2 cellular contexts compared by ENCODE assay signal in the genomic region with DNA sequence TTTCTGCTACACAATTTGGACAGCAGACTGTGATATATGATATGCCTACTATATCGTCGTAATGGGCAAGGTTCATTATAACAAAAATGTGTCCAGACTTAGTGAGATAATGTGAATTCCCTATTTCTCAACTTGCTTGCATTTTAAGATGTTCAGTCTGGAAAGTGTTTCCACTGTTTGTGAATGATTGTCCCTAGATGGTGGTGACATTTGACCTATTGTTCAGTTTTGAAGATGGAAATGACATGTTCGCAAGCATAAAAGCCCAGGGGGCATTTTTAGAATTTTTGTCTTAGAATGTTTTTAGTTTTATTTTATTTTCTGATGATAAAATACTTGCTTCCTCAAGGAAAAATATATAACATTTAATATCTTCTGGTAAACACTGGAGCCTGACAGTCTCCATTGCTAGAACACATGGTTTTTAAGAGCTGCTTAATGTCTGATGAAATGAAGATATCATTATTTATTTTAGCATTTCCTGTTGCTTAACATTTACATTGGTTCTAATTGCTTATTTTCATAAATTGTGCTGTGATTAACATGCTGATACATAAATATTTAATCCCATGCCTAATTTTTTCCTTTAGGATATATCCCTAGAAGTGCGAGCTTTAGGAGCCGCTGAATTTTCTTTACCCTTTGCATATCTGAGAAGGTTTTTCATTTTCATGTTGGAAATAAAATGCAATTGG.
TF ChIP-seq lines count a peak whose summit lies in the region.

No MANE protein-coding gene starts in this region.

TF ChIP-seq in liver, 16 proteins besides CTCF, POLR2A, EP300 and RAD21 (continued from another document):
- TF ChIP-seq HNF4A (conservative IDR thresholded peaks at IDR 0.05) (peak in 1 of 2 donors; percentile 12), RXRA (IDR thresholded peaks at IDR 0.05) (peak; percentile 24 to 39), YY1 (IDR thresholded peaks at IDR 0.05) (peak; percentile 39), FOXA1 (IDR thresholded peaks at IDR 0.05) (no peak), EGR1 (IDR thresholded peaks at IDR 0.05; ENCODE audit: low read depth in 2 of 2) (no peak), HNF4G (IDR thresholded peaks at IDR 0.05) (no peak), NR2F2 (IDR thresholded peaks at IDR 0.05) (peak; percentile 99)
- TF ChIP-seq, protein P1, sequence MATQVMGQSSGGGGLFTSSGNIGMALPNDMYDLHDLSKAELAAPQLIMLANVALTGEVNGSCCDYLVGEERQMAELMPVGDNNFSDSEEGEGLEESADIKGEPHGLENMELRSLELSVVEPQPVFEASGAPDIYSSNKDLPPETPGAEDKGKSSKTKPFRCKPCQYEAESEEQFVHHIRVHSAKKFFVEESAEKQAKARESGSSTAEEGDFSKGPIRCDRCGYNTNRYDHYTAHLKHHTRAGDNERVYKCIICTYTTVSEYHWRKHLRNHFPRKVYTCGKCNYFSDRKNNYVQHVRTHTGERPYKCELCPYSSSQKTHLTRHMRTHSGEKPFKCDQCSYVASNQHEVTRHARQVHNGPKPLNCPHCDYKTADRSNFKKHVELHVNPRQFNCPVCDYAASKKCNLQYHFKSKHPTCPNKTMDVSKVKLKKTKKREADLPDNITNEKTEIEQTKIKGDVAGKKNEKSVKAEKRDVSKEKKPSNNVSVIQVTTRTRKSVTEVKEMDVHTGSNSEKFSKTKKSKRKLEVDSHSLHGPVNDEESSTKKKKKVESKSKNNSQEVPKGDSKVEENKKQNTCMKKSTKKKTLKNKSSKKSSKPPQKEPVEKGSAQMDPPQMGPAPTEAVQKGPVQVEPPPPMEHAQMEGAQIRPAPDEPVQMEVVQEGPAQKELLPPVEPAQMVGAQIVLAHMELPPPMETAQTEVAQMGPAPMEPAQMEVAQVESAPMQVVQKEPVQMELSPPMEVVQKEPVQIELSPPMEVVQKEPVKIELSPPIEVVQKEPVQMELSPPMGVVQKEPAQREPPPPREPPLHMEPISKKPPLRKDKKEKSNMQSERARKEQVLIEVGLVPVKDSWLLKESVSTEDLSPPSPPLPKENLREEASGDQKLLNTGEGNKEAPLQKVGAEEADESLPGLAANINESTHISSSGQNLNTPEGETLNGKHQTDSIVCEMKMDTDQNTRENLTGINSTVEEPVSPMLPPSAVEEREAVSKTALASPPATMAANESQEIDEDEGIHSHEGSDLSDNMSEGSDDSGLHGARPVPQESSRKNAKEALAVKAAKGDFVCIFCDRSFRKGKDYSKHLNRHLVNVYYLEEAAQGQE (IDR thresholded peaks at IDR 0.05): no peak

TF ChIP-seq in HepG2, 621 proteins besides CTCF, POLR2A, EP300 and RAD21:
- TF ChIP-seq ZNF20 (CRISPR knock-in tag; IDR thresholded peaks at IDR 0.05) (no peak), IRX3 (CRISPR knock-in tag; IDR thresholded peaks at IDR 0.05; ENCODE audit: borderline replicate concordance, low read depth) (no peak), ZFP1 (CRISPR knock-in tag; IDR thresholded peaks at IDR 0.05) (no peak), HOXA5 (CRISPR knock-in tag; IDR thresholded peaks at IDR 0.05) (no peak), LCORL (IDR thresholded peaks at IDR 0.05) (no peak), LCORL (CRISPR knock-in tag; IDR thresholded peaks at IDR 0.05) (no peak), ZNF570 (CRISPR knock-in tag; IDR thresholded peaks at IDR 0.05; ENCODE audit: borderline replicate concordance) (no peak), SP4 (CRISPR knock-in tag; IDR thresholded peaks at IDR 0.05) (no peak), SPEN (CRISPR knock-in tag; IDR thresholded peaks at IDR 0.05; ENCODE audit: low read depth) (no peak)
- TF ChIP-seq, protein P2, sequence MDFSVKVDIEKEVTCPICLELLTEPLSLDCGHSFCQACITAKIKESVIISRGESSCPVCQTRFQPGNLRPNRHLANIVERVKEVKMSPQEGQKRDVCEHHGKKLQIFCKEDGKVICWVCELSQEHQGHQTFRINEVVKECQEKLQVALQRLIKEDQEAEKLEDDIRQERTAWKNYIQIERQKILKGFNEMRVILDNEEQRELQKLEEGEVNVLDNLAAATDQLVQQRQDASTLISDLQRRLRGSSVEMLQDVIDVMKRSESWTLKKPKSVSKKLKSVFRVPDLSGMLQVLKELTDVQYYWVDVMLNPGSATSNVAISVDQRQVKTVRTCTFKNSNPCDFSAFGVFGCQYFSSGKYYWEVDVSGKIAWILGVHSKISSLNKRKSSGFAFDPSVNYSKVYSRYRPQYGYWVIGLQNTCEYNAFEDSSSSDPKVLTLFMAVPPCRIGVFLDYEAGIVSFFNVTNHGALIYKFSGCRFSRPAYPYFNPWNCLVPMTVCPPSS (IDR thresholded peaks at IDR 0.05): no peak
- TF ChIP-seq, protein P3, sequence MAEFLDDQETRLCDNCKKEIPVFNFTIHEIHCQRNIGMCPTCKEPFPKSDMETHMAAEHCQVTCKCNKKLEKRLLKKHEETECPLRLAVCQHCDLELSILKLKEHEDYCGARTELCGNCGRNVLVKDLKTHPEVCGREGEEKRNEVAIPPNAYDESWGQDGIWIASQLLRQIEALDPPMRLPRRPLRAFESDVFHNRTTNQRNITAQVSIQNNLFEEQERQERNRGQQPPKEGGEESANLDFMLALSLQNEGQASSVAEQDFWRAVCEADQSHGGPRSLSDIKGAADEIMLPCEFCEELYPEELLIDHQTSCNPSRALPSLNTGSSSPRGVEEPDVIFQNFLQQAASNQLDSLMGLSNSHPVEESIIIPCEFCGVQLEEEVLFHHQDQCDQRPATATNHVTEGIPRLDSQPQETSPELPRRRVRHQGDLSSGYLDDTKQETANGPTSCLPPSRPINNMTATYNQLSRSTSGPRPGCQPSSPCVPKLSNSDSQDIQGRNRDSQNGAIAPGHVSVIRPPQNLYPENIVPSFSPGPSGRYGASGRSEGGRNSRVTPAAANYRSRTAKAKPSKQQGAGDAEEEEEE (CRISPR knock-in tag; IDR thresholded peaks at IDR 0.05; ENCODE audit: borderline replicate concordance): no peak
